Comparison of ENCODE assay signal across 24 cellular contexts in the genomic region with DNA sequence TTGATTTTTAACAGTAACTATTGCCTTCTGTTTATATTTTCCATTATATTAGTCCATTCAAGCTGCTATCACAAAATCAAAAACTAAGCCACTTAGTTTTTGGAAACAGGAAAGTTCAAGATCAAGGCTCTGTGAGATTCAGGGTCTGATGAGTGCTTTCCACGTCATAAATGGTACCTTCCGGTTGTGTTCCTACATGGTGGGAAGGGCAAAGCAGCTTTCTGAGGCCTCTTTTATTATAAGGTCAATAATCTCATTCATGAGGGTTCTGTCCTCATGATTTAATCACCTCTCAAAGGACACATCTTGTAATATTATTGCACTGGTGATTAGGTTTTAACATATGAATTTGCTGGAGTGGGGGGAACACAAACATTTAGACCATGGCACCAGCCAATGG.
"Had no signal": no experiment of that assay in that cellular context is flagged by ENCODE, and none has a peak within 500 bp of the region (broad histone marks: within the 10 kb centered on the region; RNA-seq: fewer than 3 reads in every experiment).

No MANE protein-coding gene starts in this region.

- H3K4me1 ChIP-seq: colonic mucosa, esophagus muscularis mucosa, esophagus squamous epithelium, foreskin keratinocyte, gastrocnemius medialis, gastroesophageal sphincter, heart left ventricle, heart right ventricle had no signal

- H3K36me3 ChIP-seq: colonic mucosa, esophagus muscularis mucosa, esophagus squamous epithelium, gastrocnemius medialis, gastroesophageal sphincter, heart left ventricle, heart right ventricle had no signal

- DNase-seq: colonic mucosa; cortex of kidney; dermis blood vessel endothelial cell; dorsolateral prefrontal cortex; effector CD4-positive, alpha-beta T cell; effector CD8-positive, alpha-beta T cell; effector memory CD4-positive, alpha-beta T cell; effector memory CD8-positive, alpha-beta T cell; endodermal cell; erythroblast; esophagus squamous epithelium; foreskin fibroblast; foreskin keratinocyte; foreskin melanocyte; gastrocnemius medialis; glutamatergic neuron; head of caudate nucleus; heart left ventricle; heart right ventricle had no signal

- H3K27ac ChIP-seq: colonic mucosa, coronary artery, dorsolateral prefrontal cortex, epithelial cell of prostate, esophagus muscularis mucosa, esophagus squamous epithelium, foreskin keratinocyte, gastrocnemius medialis, gastroesophageal sphincter, heart left ventricle, heart right ventricle had no signal

- ATAC-seq: effector memory CD8-positive, alpha-beta T cell; esophagus mucosa; foreskin keratinocyte; gastrocnemius medialis; gastroesophageal sphincter; heart left ventricle; heart right ventricle had no signal

- H3K27me3 ChIP-seq: colonic mucosa, esophagus muscularis mucosa, esophagus squamous epithelium, foreskin keratinocyte, gastrocnemius medialis, gastroesophageal sphincter, heart left ventricle, heart right ventricle had no signal

- H3K9me3 ChIP-seq: colonic mucosa, esophagus muscularis mucosa, esophagus squamous epithelium, gastrocnemius medialis, gastroesophageal sphincter, heart left ventricle, heart right ventricle had no signal

- H3K4me3 ChIP-seq: colonic mucosa, coronary artery, dorsolateral prefrontal cortex, esophagus muscularis mucosa, esophagus squamous epithelium, gastrocnemius medialis, gastroesophageal sphincter, heart left ventricle, heart right ventricle had no signal
